1 cellular context compared by ENCODE assay signal in genomic region chr17:82000803-82001649, GRCh38.
TF ChIP-seq lines count a peak whose summit lies in the region.

No MANE protein-coding gene starts in this region.

TF ChIP-seq in HepG2, 621 proteins besides CTCF, POLR2A, EP300 and RAD21 (continued from another document and continues in another):
- TF ChIP-seq, protein P1, sequence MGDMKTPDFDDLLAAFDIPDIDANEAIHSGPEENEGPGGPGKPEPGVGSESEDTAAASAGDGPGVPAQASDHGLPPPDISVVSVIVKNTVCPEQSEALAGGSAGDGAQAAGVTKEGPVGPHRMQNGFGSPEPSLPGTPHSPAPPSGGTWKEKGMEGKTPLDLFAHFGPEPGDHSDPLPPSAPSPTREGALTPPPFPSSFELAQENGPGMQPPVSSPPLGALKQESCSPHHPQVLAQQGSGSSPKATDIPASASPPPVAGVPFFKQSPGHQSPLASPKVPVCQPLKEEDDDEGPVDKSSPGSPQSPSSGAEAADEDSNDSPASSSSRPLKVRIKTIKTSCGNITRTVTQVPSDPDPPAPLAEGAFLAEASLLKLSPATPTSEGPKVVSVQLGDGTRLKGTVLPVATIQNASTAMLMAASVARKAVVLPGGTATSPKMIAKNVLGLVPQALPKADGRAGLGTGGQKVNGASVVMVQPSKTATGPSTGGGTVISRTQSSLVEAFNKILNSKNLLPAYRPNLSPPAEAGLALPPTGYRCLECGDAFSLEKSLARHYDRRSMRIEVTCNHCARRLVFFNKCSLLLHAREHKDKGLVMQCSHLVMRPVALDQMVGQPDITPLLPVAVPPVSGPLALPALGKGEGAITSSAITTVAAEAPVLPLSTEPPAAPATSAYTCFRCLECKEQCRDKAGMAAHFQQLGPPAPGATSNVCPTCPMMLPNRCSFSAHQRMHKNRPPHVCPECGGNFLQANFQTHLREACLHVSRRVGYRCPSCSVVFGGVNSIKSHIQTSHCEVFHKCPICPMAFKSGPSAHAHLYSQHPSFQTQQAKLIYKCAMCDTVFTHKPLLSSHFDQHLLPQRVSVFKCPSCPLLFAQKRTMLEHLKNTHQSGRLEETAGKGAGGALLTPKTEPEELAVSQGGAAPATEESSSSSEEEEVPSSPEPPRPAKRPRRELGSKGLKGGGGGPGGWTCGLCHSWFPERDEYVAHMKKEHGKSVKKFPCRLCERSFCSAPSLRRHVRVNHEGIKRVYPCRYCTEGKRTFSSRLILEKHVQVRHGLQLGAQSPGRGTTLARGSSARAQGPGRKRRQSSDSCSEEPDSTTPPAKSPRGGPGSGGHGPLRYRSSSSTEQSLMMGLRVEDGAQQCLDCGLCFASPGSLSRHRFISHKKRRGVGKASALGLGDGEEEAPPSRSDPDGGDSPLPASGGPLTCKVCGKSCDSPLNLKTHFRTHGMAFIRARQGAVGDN (CRISPR knock-in tag; IDR thresholded peaks at IDR 0.05) = peak; percentile 88
- TF ChIP-seq NBN (conservative IDR thresholded peaks at IDR 0.05) = no peak
- TF ChIP-seq PHF20 (CRISPR knock-in tag; IDR thresholded peaks at IDR 0.05) = peak; percentile 41
- peak; percentile 90 for TF ChIP-seq SALL1 (CRISPR knock-in tag; IDR thresholded peaks at IDR 0.05)
- peak; percentile 88; the same call in 1 of the 2 replicates for TF ChIP-seq ESRRA (CRISPR knock-in tag; IDR thresholded peaks at IDR 0.05; ENCODE audit: low read depth)
- TF ChIP-seq ZNF724P (CRISPR knock-in tag; IDR thresholded peaks at IDR 0.05; ENCODE audit: borderline replicate concordance) = peak; percentile 44
- TF ChIP-seq ETV5 (CRISPR knock-in tag; IDR thresholded peaks at IDR 0.05; ENCODE audit: borderline replicate concordance) = peak; percentile 91
- 0 out of 2 replicates have a peak, but pooled peaks have one; percentile 70 for TF ChIP-seq ZMAT3 (CRISPR knock-in tag; conservative IDR thresholded peaks at IDR 0.05)
- TF ChIP-seq ZNF781 (CRISPR knock-in tag; IDR thresholded peaks at IDR 0.05; ENCODE audit: borderline replicate concordance, not compliant biosample characterization) = no peak
- peak; percentile 98 for TF ChIP-seq ZBTB10 (CRISPR knock-in tag; IDR thresholded peaks at IDR 0.05; ENCODE audit: borderline replicate concordance)
- TF ChIP-seq, protein P2, sequence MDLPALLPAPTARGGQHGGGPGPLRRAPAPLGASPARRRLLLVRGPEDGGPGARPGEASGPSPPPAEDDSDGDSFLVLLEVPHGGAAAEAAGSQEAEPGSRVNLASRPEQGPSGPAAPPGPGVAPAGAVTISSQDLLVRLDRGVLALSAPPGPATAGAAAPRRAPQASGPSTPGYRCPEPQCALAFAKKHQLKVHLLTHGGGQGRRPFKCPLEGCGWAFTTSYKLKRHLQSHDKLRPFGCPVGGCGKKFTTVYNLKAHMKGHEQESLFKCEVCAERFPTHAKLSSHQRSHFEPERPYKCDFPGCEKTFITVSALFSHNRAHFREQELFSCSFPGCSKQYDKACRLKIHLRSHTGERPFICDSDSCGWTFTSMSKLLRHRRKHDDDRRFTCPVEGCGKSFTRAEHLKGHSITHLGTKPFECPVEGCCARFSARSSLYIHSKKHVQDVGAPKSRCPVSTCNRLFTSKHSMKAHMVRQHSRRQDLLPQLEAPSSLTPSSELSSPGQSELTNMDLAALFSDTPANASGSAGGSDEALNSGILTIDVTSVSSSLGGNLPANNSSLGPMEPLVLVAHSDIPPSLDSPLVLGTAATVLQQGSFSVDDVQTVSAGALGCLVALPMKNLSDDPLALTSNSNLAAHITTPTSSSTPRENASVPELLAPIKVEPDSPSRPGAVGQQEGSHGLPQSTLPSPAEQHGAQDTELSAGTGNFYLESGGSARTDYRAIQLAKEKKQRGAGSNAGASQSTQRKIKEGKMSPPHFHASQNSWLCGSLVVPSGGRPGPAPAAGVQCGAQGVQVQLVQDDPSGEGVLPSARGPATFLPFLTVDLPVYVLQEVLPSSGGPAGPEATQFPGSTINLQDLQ (CRISPR knock-in tag; IDR thresholded peaks at IDR 0.05) = peak; percentile 100
- TF ChIP-seq TOE1 (CRISPR knock-in tag; IDR thresholded peaks at IDR 0.05) = 0 out of 2 replicates have a peak, but pooled peaks have one; percentile 86
- TF ChIP-seq, protein P3, sequence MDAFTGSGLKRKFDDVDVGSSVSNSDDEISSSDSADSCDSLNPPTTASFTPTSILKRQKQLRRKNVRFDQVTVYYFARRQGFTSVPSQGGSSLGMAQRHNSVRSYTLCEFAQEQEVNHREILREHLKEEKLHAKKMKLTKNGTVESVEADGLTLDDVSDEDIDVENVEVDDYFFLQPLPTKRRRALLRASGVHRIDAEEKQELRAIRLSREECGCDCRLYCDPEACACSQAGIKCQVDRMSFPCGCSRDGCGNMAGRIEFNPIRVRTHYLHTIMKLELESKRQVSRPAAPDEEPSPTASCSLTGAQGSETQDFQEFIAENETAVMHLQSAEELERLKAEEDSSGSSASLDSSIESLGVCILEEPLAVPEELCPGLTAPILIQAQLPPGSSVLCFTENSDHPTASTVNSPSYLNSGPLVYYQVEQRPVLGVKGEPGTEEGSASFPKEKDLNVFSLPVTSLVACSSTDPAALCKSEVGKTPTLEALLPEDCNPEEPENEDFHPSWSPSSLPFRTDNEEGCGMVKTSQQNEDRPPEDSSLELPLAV (CRISPR knock-in tag; conservative IDR thresholded peaks at IDR 0.05; ENCODE audit: low read depth) = no peak
- peak; percentile 53; the same call in 1 of the 2 replicates for TF ChIP-seq AHR (CRISPR knock-in tag; IDR thresholded peaks at IDR 0.05)
- TF ChIP-seq ASH2L (IDR thresholded peaks at IDR 0.05; ENCODE audit: insufficient read length, low read depth, low read length) = peak; percentile 34
- peak; percentile 92 for TF ChIP-seq CBFB (CRISPR knock-in tag; IDR thresholded peaks at IDR 0.05)
- TF ChIP-seq ZNF674 (CRISPR knock-in tag; IDR thresholded peaks at IDR 0.05; ENCODE audit: low read depth) = no peak
- TF ChIP-seq ZBED4 (CRISPR knock-in tag; IDR thresholded peaks at IDR 0.05; ENCODE audit: borderline replicate concordance) = peak; percentile 81; the same call in 1 of the 2 replicates
- TF ChIP-seq SOX5 (CRISPR knock-in tag; IDR thresholded peaks at IDR 0.05; ENCODE audit: borderline replicate concordance) = peak; percentile 90
- peak; percentile 100 for TF ChIP-seq AGO2 (optimal IDR thresholded peaks at IDR 0.05; ENCODE audit: low read depth, low read length)
- peak; percentile 84; the same call in 1 of the 2 replicates for TF ChIP-seq ZNF737 (CRISPR knock-in tag; IDR thresholded peaks at IDR 0.05; ENCODE audit: borderline replicate concordance)
- no peak for TF ChIP-seq ATM (IDR thresholded peaks at IDR 0.05; ENCODE audit: borderline replicate concordance)
- no peak; the same call in 1 of the 2 replicates for TF ChIP-seq CREB3 (CRISPR knock-in tag; IDR thresholded peaks at IDR 0.05)
- TF ChIP-seq ZNF747 (CRISPR knock-in tag; IDR thresholded peaks at IDR 0.05; ENCODE audit: borderline replicate concordance) = peak; percentile 77; the same call in 1 of the 2 replicates
- TF ChIP-seq REPIN1 (CRISPR knock-in tag; IDR thresholded peaks at IDR 0.05; ENCODE audit: borderline replicate concordance, low read depth) = peak; percentile 96
- TF ChIP-seq ZEB1 (IDR thresholded peaks at IDR 0.05; ENCODE audit: insufficient replicate concordance, low read depth) = no peak
- no peak for TF ChIP-seq RARG (CRISPR knock-in tag; IDR thresholded peaks at IDR 0.05; ENCODE audit: low read depth)
- TF ChIP-seq ZNF430 (CRISPR knock-in tag; IDR thresholded peaks at IDR 0.05) = peak; percentile 89; the same call in 1 of the 2 replicates
- TF ChIP-seq ARNT (IDR thresholded peaks at IDR 0.05) = no peak
- TF ChIP-seq ZNF337 (CRISPR knock-in tag; IDR thresholded peaks at IDR 0.05; ENCODE audit: borderline replicate concordance, low read depth) = peak; percentile 26; the same call in 1 of the 2 replicates
- TF ChIP-seq ZNF510 (CRISPR knock-in tag; IDR thresholded peaks at IDR 0.05; ENCODE audit: low read depth) = 0 out of 2 replicates have a peak, but pooled peaks have one; percentile 70
- TF ChIP-seq SAFB2 (CRISPR knock-in tag; IDR thresholded peaks at IDR 0.05; ENCODE audit: borderline replicate concordance, low read depth) = peak; percentile 63; the same call in 1 of the 2 replicates
- TF ChIP-seq HCFC1 (IDR thresholded peaks at IDR 0.05; ENCODE audit: low read depth, low read length) = no peak
- TF ChIP-seq CSRNP1 (CRISPR knock-in tag; IDR thresholded peaks at IDR 0.05) = peak; percentile 96
- TF ChIP-seq, protein P4, sequence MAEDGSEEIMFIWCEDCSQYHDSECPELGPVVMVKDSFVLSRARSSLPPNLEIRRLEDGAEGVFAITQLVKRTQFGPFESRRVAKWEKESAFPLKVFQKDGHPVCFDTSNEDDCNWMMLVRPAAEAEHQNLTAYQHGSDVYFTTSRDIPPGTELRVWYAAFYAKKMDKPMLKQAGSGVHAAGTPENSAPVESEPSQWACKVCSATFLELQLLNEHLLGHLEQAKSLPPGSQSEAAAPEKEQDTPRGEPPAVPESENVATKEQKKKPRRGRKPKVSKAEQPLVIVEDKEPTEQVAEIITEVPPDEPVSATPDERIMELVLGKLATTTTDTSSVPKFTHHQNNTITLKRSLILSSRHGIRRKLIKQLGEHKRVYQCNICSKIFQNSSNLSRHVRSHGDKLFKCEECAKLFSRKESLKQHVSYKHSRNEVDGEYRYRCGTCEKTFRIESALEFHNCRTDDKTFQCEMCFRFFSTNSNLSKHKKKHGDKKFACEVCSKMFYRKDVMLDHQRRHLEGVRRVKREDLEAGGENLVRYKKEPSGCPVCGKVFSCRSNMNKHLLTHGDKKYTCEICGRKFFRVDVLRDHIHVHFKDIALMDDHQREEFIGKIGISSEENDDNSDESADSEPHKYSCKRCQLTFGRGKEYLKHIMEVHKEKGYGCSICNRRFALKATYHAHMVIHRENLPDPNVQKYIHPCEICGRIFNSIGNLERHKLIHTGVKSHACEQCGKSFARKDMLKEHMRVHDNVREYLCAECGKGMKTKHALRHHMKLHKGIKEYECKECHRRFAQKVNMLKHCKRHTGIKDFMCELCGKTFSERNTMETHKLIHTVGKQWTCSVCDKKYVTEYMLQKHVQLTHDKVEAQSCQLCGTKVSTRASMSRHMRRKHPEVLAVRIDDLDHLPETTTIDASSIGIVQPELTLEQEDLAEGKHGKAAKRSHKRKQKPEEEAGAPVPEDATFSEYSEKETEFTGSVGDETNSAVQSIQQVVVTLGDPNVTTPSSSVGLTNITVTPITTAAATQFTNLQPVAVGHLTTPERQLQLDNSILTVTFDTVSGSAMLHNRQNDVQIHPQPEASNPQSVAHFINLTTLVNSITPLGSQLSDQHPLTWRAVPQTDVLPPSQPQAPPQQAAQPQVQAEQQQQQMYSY (CRISPR knock-in tag; IDR thresholded peaks at IDR 0.05) = peak; percentile 80; the same call in 1 of the 2 replicates
- TF ChIP-seq ZNF839 (CRISPR knock-in tag; IDR thresholded peaks at IDR 0.05; ENCODE audit: borderline replicate concordance) = no peak
- TF ChIP-seq ZNF282 (IDR thresholded peaks at IDR 0.05; ENCODE audit: partially characterized antibody) = no peak
